Comparison of ENCODE assay signal across 2 cellular contexts in the genomic region with DNA sequence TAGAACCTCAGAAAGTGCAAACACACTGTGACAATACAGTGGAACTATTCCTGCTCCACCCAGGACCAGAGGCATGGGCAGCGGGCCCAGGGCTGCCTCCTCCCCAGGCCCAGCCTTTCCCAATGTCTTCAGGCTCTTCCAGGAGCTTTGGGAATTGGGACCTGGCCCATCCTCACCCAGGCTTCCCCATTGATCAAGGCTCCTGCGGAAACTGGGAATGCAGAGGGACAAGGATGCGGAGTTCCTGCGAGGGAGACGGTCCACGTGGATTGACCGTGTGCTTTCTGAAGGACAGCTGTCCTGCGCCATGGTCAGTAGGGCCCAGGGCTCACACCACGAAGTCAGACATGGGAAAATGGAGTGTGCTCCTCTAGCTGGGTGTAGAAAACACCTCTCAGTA.
TF ChIP-seq lines count a peak whose summit lies in the region.

No MANE protein-coding gene starts in this region.

TF ChIP-seq in IMR-90, 13 proteins besides CTCF, POLR2A, EP300 and RAD21:
- TF ChIP-seq CEBPB (IDR thresholded peaks at IDR 0.05; ENCODE audit: low read depth, low read length) (no peak), NFE2L2 (IDR thresholded peaks at IDR 0.05; ENCODE audit: low read depth, low read length) (no peak), MAFK (IDR thresholded peaks at IDR 0.05; ENCODE audit: low read depth, low read length) (no peak), RCOR1 (IDR thresholded peaks at IDR 0.05; ENCODE audit: insufficient replicate concordance, low read length) (no peak), MAZ (IDR thresholded peaks at IDR 0.05; ENCODE audit: borderline replicate concordance, low read depth, low read length) (no peak), BHLHE40 (IDR thresholded peaks at IDR 0.05; ENCODE audit: low read depth, low read length) (no peak), MXI1 (IDR thresholded peaks at IDR 0.05; ENCODE audit: borderline replicate concordance, low read depth, low read length) (no peak), FOS (IDR thresholded peaks at IDR 0.05; ENCODE audit: low read depth, low read length) (no peak), USF2 (IDR thresholded peaks at IDR 0.05; ENCODE audit: low read depth, low read length) (no peak), CHD1 (IDR thresholded peaks at IDR 0.05; ENCODE audit: low read depth, low read length) (no peak), RFX5 (IDR thresholded peaks at IDR 0.05; ENCODE audit: low read depth, low read length) (no peak), SMC3 (IDR thresholded peaks at IDR 0.05; ENCODE audit: low read depth, low read length) (no peak)
- TF ChIP-seq, protein P1, sequence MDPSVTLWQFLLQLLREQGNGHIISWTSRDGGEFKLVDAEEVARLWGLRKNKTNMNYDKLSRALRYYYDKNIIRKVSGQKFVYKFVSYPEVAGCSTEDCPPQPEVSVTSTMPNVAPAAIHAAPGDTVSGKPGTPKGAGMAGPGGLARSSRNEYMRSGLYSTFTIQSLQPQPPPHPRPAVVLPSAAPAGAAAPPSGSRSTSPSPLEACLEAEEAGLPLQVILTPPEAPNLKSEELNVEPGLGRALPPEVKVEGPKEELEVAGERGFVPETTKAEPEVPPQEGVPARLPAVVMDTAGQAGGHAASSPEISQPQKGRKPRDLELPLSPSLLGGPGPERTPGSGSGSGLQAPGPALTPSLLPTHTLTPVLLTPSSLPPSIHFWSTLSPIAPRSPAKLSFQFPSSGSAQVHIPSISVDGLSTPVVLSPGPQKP (IDR thresholded peaks at IDR 0.05; ENCODE audit: borderline replicate concordance, low read depth, low read length), result no peak

TF ChIP-seq in H1, 55 proteins besides CTCF, POLR2A, EP300 and RAD21:
- TF ChIP-seq RFX5 (IDR thresholded peaks at IDR 0.05; ENCODE audit: borderline replicate concordance, low read depth, low read length), result no peak
- TF ChIP-seq, protein P2, sequence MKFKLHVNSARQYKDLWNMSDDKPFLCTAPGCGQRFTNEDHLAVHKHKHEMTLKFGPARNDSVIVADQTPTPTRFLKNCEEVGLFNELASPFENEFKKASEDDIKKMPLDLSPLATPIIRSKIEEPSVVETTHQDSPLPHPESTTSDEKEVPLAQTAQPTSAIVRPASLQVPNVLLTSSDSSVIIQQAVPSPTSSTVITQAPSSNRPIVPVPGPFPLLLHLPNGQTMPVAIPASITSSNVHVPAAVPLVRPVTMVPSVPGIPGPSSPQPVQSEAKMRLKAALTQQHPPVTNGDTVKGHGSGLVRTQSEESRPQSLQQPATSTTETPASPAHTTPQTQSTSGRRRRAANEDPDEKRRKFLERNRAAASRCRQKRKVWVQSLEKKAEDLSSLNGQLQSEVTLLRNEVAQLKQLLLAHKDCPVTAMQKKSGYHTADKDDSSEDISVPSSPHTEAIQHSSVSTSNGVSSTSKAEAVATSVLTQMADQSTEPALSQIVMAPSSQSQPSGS (IDR thresholded peaks at IDR 0.05; ENCODE audit: low read length), result no peak
- no peak for TF ChIP-seq CHD7 (IDR thresholded peaks at IDR 0.05; ENCODE audit: insufficient replicate concordance, low read length)
- TF ChIP-seq SP1 (IDR thresholded peaks at IDR 0.05; ENCODE audit: low read depth, low read length), result no peak
- no peak for TF ChIP-seq POLR2AphosphoS5 (IDR thresholded peaks at IDR 0.05; ENCODE audit: low read depth, low read length)
- TF ChIP-seq RXRA (IDR thresholded peaks at IDR 0.05; ENCODE audit: insufficient read depth, low read depth, low read length), result no peak
- no peak for TF ChIP-seq CREB1 (IDR thresholded peaks at IDR 0.05)
- no peak for TF ChIP-seq CTBP2 (IDR thresholded peaks at IDR 0.05; ENCODE audit: borderline replicate concordance, insufficient read depth, insufficient read length, low read length)
- no peak for TF ChIP-seq JUN (IDR thresholded peaks at IDR 0.05; ENCODE audit: low read depth, low read length)
- no peak for TF ChIP-seq BRCA1 (IDR thresholded peaks at IDR 0.05; ENCODE audit: low read depth, low read length)
- TF ChIP-seq CEBPB (IDR thresholded peaks at IDR 0.05; ENCODE audit: low read depth, low read length), result no peak
